ENCODE assay signal across 23 cellular contexts in genomic region chr20:50596694-50597021, GRCh38.
"Had no signal": no experiment of that assay in that cellular context is flagged by ENCODE, and none has a peak within 500 bp of the region (broad histone marks: within the 10 kb centered on the region; RNA-seq: fewer than 3 reads in every experiment).

No MANE protein-coding gene starts in this region.

- DNase-seq: activated CD4-positive, alpha-beta T cell treated with anti-CD3 and anti-CD28 coated beads for 1 hour; activated CD4-positive, alpha-beta T cell treated with anti-CD3 and anti-CD28 coated beads, Interleukin-2, amount 50 U/mL, for 1 hour; activated CD8-positive, alpha-beta T cell treated with anti-CD3 and anti-CD28 coated beads, Interleukin-2, amount 10 ng/mL, durations not matched to agents 7 days and 5 days; activated naive CD8-positive, alpha-beta T cell treated with anti-CD3 and anti-CD28 coated beads for 36 hours; colonic mucosa; dorsolateral prefrontal cortex; esophagus squamous epithelium; head of caudate nucleus; hypothalamus; midbrain; natural killer cell; stimulated activated CD4-positive, alpha-beta T cell treated with anti-CD3 and anti-CD28 coated beads, Interleukin-15, amount 100 ng/mL, for 24 hours; stimulated activated naive CD4-positive, alpha-beta T cell treated with Interleukin-2 at 50 U/mL for 16 hours had no signal

- FAIRE-seq: astrocyte, pancreas had no signal

- H3K4me3 ChIP-seq: colonic mucosa, esophagus squamous epithelium, gastroesophageal sphincter, pancreas, skin epidermis, thoracic aorta, vagina had no signal

- H3K4me3 Mint-ChIP-seq: activated CD8-positive, alpha-beta T cell treated with anti-CD3 and anti-CD28 coated beads, Interleukin-2, amount 10 ng/mL, durations not matched to agents 7 days and 5 days; activated naive CD8-positive, alpha-beta T cell treated with anti-CD3 and anti-CD28 coated beads for 36 hours; activated T-helper 17 cell treated with anti-CD3 and anti-CD28 coated beads, Interleukin-2, amount 50 U/mL, for 72 hours; natural killer cell; T-helper 2 cell treated with Interferon-gamma antibody and Interleukin-4, amounts not matched to agents 5 μg/mL and 100 μg/mL, for 36 hours; type B pancreatic cell had no signal

- ATAC-seq: activated CD8-positive, alpha-beta T cell treated with anti-CD3 and anti-CD28 coated beads, Interleukin-2, amount 10 ng/mL, durations not matched to agents 7 days and 5 days; activated T-helper 17 cell treated with anti-CD3 and anti-CD28 coated beads, Interleukin-2, amount 50 U/mL, for 72 hours; gastroesophageal sphincter; natural killer cell had no signal

- H3K36me3 ChIP-seq: colonic mucosa, esophagus squamous epithelium, pancreas, thoracic aorta, vagina had no signal

- H3K9me3 Mint-ChIP-seq: activated naive CD8-positive, alpha-beta T cell treated with anti-CD3 and anti-CD28 coated beads for 36 hours; activated T-helper 17 cell treated with anti-CD3 and anti-CD28 coated beads, Interleukin-2, amount 50 U/mL, for 72 hours; natural killer cell; T-helper 2 cell treated with Interferon-gamma antibody and Interleukin-4, amounts not matched to agents 5 μg/mL and 100 μg/mL, for 36 hours; type B pancreatic cell had no signal

- H3K4me1 Mint-ChIP-seq: natural killer cell had no signal

- H3K36me3 Mint-ChIP-seq: activated naive CD8-positive, alpha-beta T cell treated with anti-CD3 and anti-CD28 coated beads for 36 hours; natural killer cell; type B pancreatic cell had no signal

- H3K27me3 ChIP-seq: colonic mucosa, pancreas, vagina had no signal

- H3K27ac ChIP-seq: colonic mucosa, dorsolateral prefrontal cortex, esophagus squamous epithelium, gastroesophageal sphincter, pancreas, skin epidermis, thoracic aorta, vagina, VCaP had no signal

- H3K27ac Mint-ChIP-seq: activated CD8-positive, alpha-beta T cell treated with anti-CD3 and anti-CD28 coated beads, Interleukin-2, amount 10 ng/mL, durations not matched to agents 7 days and 5 days; activated naive CD8-positive, alpha-beta T cell treated with anti-CD3 and anti-CD28 coated beads for 36 hours; activated T-helper 17 cell treated with anti-CD3 and anti-CD28 coated beads, Interleukin-2, amount 50 U/mL, for 72 hours; natural killer cell; T-helper 2 cell treated with Interferon-gamma antibody and Interleukin-4, amounts not matched to agents 5 μg/mL and 100 μg/mL, for 36 hours had no signal

- H3K27me3 Mint-ChIP-seq: activated naive CD8-positive, alpha-beta T cell treated with anti-CD3 and anti-CD28 coated beads for 36 hours; type B pancreatic cell had no signal

- H3K9me3 ChIP-seq: colonic mucosa, esophagus squamous epithelium, gastroesophageal sphincter, pancreas, thoracic aorta, vagina had no signal
